ENCODE assay signal across 17 cellular contexts in genomic region chr4:71406459-71406963, GRCh38.
DNase-seq lines count a peak whose midpoint lies in the region; ATAC-seq, FAIRE-seq and TF ChIP-seq lines count a peak whose summit lies in the region.
"Had no signal": no experiment of that assay in that cellular context is flagged by ENCODE, and none has a peak within 500 bp of the region (broad histone marks: within the 10 kb centered on the region; RNA-seq: fewer than 3 reads in every experiment).

No MANE protein-coding gene starts in this region.

- no peaks in the 10 kb centered on the region for H3K36me3 ChIP-seq in astrocyte (ENCODE audit: insufficient read depth, low read length)
- no peaks in the 10 kb centered on the region for H3K36me3 ChIP-seq in SK-N-SH (replicated peaks in 1 of 2; ENCODE audit: control insufficient read depth in 1 of 2, insufficient read depth in 2 of 2, low read length in 1 of 2)
- H3K36me3 ChIP-seq in MM.1S (replicated peaks; ENCODE audit: insufficient read depth, low read length) = no peaks in the 10 kb centered on the region
- H3K36me3 ChIP-seq: breast epithelium, upper lobe of left lung had no signal

- H3K27me3 ChIP-seq in astrocyte (ENCODE audit: insufficient read depth, low read length) (no peaks in the 10 kb centered on the region), SK-N-SH (ENCODE audit: insufficient read depth) (no peaks in the 10 kb centered on the region), MM.1S (replicated peaks; ENCODE audit: insufficient read depth, low read length) (no peaks in the 10 kb centered on the region)
- H3K27me3 ChIP-seq: breast epithelium, upper lobe of left lung had no signal

- peak; percentile 41 for FAIRE-seq in astrocyte (lab: Jason Lieb, UNC)
- FAIRE-seq: endometrium, GM12878 had no signal

- no peak for TF ChIP-seq RAD21 in SK-N-SH (IDR thresholded peaks at IDR 0.05; ENCODE audit: low read length)

- TF ChIP-seq CTCF in AG10803 (conservative IDR thresholded peaks at IDR 0.05; ENCODE audit: low read length) (no peak), astrocyte (IDR thresholded peaks at IDR 0.05; ENCODE audit: insufficient read depth, low read depth, low read length) (no peak), SK-N-SH (IDR thresholded peaks at IDR 0.05) (no peak), RWPE1 (conservative IDR thresholded peaks at IDR 0.05; ENCODE audit: low read depth) (no peak), MM.1S (IDR thresholded peaks at IDR 0.05; ENCODE audit: low read length) (no peak)

- H3K9me3 ChIP-seq in astrocyte (ENCODE audit: insufficient read depth, low read depth, low read length) (no peaks in the 10 kb centered on the region), SK-N-SH (no peaks in the 10 kb centered on the region; the same call in 1 of the 2 replicates), MM.1S (replicated peaks; ENCODE audit: insufficient read depth, low read length) (no peaks in the 10 kb centered on the region)

- no peaks in the 10 kb centered on the region for H3K27me3 Mint-ChIP-seq in astrocyte (ENCODE audit: low read depth, unreplicated experiment)
- H3K27me3 Mint-ChIP-seq in activated CD8-positive, alpha-beta T cell treated with anti-CD3 and anti-CD28 coated beads, Interleukin-2, amount 10 ng/mL, durations not matched to agents 7 days and 5 days (ENCODE audit: low read depth) = no peaks in the 10 kb centered on the region
- H3K27me3 Mint-ChIP-seq: activated T-helper 17 cell treated with anti-CD3 and anti-CD28 coated beads, Interleukin-2, amount 50 U/mL, for 72 hours had no signal

- H3K4me1 ChIP-seq in astrocyte (ENCODE audit: insufficient read depth, low read length) (peaks cover 7% of the 10 kb centered on the region), SK-N-SH (ENCODE audit: control insufficient read depth in 1 of 2, insufficient read depth in 2 of 2, low read depth in 1 of 2, low read length in 1 of 2) (no peaks in the 10 kb centered on the region), MM.1S (ENCODE audit: low read length) (no peaks in the 10 kb centered on the region)
- H3K4me1 ChIP-seq: breast epithelium had no signal

- H3K4me2 ChIP-seq in astrocyte (ENCODE audit: low read length) (peak overlapping the region; percentile 3), SK-N-SH (no peak overlapping the region), MM.1S (ENCODE audit: low read depth, low read length) (no peak overlapping the region)

- H3K9me2 ChIP-seq in SK-N-SH (no peaks in the 10 kb centered on the region), MM.1S (replicated peaks; ENCODE audit: insufficient read depth, low read length) (no peaks in the 10 kb centered on the region)

- no peak overlapping the region for H3K27ac ChIP-seq in astrocyte (ENCODE audit: low read depth, low read length)
- no peak overlapping the region for H3K27ac ChIP-seq in SK-N-SH (ENCODE audit: low read depth in 2 of 2, low read length in 1 of 2)
- no peak overlapping the region for H3K27ac ChIP-seq in RWPE1
- no peak overlapping the region for H3K27ac ChIP-seq in MM.1S (ENCODE audit: low read length)
- H3K27ac ChIP-seq: breast epithelium, upper lobe of left lung had no signal

- H3K4me3 Mint-ChIP-seq in astrocyte (ENCODE audit: unreplicated experiment) = no peak overlapping the region
- no peak overlapping the region for H3K4me3 Mint-ChIP-seq in activated CD8-positive, alpha-beta T cell treated with anti-CD3 and anti-CD28 coated beads, Interleukin-2, amount 10 ng/mL, durations not matched to agents 7 days and 5 days
- H3K4me3 Mint-ChIP-seq: activated CD4-positive, alpha-beta T cell treated with anti-CD3 and anti-CD28 coated beads, Interleukin-2, amount 10 ng/mL, durations not matched to agents 7 days and 5 days; activated T-helper 17 cell treated with anti-CD3 and anti-CD28 coated beads, Interleukin-2, amount 50 U/mL, for 72 hours; mesothelial cell of epicardium had no signal

- POLR2A ChIA-PET in SK-N-SH (lab: Yijun Ruan, JAX) (no interaction called here), RWPE1 (lab: Yijun Ruan, JAX; ENCODE audit: low non-redundant PET) (no interaction called here)
- POLR2A ChIA-PET in activated CD8-positive, alpha-beta T cell treated with anti-CD3 and anti-CD28 coated beads, Interleukin-2, amount 10 ng/mL, durations not matched to agents 7 days and 5 days (lab: Charles Lee) = no interaction called here

- no peak for TF ChIP-seq EP300 in SK-N-SH (IDR thresholded peaks at IDR 0.05; ENCODE audit: borderline replicate concordance in 1 of 2, low read depth in 1 of 2, low read length in 1 of 2)

- H3F3A ChIP-seq in SK-N-SH (replicated peaks; ENCODE audit: insufficient read depth) (no peaks in the 10 kb centered on the region), MM.1S (ENCODE audit: insufficient read depth, low read length) (no peaks in the 10 kb centered on the region)

- no peak overlapping the region for H2AFZ ChIP-seq in astrocyte (ENCODE audit: low read depth, low read length)
- H2AFZ ChIP-seq in SK-N-SH (ENCODE audit: low read depth) = no peak overlapping the region
- no peak overlapping the region for H2AFZ ChIP-seq in MM.1S (ENCODE audit: low read length)

- DNase-seq in AG10803 (ENCODE audit: low read depth) = peak; percentile 46
- peak; percentile 43 for DNase-seq in LHCN-M2 (ENCODE audit: low read depth)
- DNase-seq in astrocyte (ENCODE audit: low read depth) = peak; percentile 75
- DNase-seq in iris pigment epithelial cell (ENCODE audit: low read depth) = peak; percentile 25
- no peak for DNase-seq in SK-N-SH
- no peak for DNase-seq in activated CD8-positive, alpha-beta T cell treated with anti-CD3 and anti-CD28 coated beads, Interleukin-2, amount 10 ng/mL, durations not matched to agents 7 days and 5 days
- DNase-seq in RWPE1 (ENCODE audit: low spot score) = no peak
- no peak for DNase-seq in MM.1S
- DNase-seq: activated CD4-positive, alpha-beta T cell treated with anti-CD3 and anti-CD28 coated beads, Interleukin-2, amount 10 ng/mL, durations not matched to agents 7 days and 5 days; NCI-H2171; stimulated activated CD8-positive, alpha-beta memory T cell treated with anti-CD3 and anti-CD28 coated beads, Interleukin-4, amount 100 ng/mL, for 48 hours; upper lobe of left lung had no signal

- no peak overlapping the region for H3K4me3 ChIP-seq in AG10803 (ENCODE audit: low read length)
- no peak overlapping the region for H3K4me3 ChIP-seq in astrocyte (ENCODE audit: insufficient read depth, low read depth, low read length)
- no peak overlapping the region for H3K4me3 ChIP-seq in SK-N-SH (ENCODE audit: low read depth in 2 of 2, low read length in 1 of 2)
- H3K4me3 ChIP-seq in MM.1S (ENCODE audit: low read length) = no peak overlapping the region
- H3K4me3 ChIP-seq: breast epithelium, GM12878, upper lobe of left lung had no signal

- H3K79me2 ChIP-seq in astrocyte (ENCODE audit: insufficient read depth, low read length) = no peaks in the 10 kb centered on the region
- H3K79me2 ChIP-seq in SK-N-SH (ENCODE audit: insufficient read depth) = no peaks in the 10 kb centered on the region
- no peaks in the 10 kb centered on the region for H3K79me2 ChIP-seq in MM.1S (ENCODE audit: low read length)

- no peaks in the 10 kb centered on the region for H3K36me3 Mint-ChIP-seq in astrocyte (ENCODE audit: low read depth, unreplicated experiment)
- peaks cover 3% of the 10 kb centered on the region for H3K36me3 Mint-ChIP-seq in activated CD8-positive, alpha-beta T cell treated with anti-CD3 and anti-CD28 coated beads, Interleukin-2, amount 10 ng/mL, durations not matched to agents 7 days and 5 days (ENCODE audit: low read depth)

- ATAC-seq in activated CD8-positive, alpha-beta T cell treated with anti-CD3 and anti-CD28 coated beads, Interleukin-2, amount 10 ng/mL, durations not matched to agents 7 days and 5 days = no peak
- ATAC-seq: activated T-helper 17 cell treated with anti-CD3 and anti-CD28 coated beads, Interleukin-2, amount 50 U/mL, for 72 hours; GM12878 had no signal

- H3K27ac Mint-ChIP-seq in astrocyte (ENCODE audit: unreplicated experiment) = no peak overlapping the region
- H3K27ac Mint-ChIP-seq in activated CD8-positive, alpha-beta T cell treated with anti-CD3 and anti-CD28 coated beads, Interleukin-2, amount 10 ng/mL, durations not matched to agents 7 days and 5 days = no peak overlapping the region
- H3K27ac Mint-ChIP-seq: activated CD4-positive, alpha-beta T cell treated with anti-CD3 and anti-CD28 coated beads, Interleukin-2, amount 10 ng/mL, durations not matched to agents 7 days and 5 days; activated T-helper 17 cell treated with anti-CD3 and anti-CD28 coated beads, Interleukin-2, amount 50 U/mL, for 72 hours; mesothelial cell of epicardium had no signal

- peaks cover 7% of the 10 kb centered on the region for H3K9me3 Mint-ChIP-seq in astrocyte (ENCODE audit: unreplicated experiment)
- peaks cover 13% of the 10 kb centered on the region for H3K9me3 Mint-ChIP-seq in activated CD8-positive, alpha-beta T cell treated with anti-CD3 and anti-CD28 coated beads, Interleukin-2, amount 10 ng/mL, durations not matched to agents 7 days and 5 days (ENCODE audit: insufficient read depth)

- H3K9ac ChIP-seq in astrocyte (ENCODE audit: low read length) (no peak overlapping the region), SK-N-SH (no peak overlapping the region), MM.1S (ENCODE audit: low read length) (no peak overlapping the region)

- peaks cover 7% of the 10 kb centered on the region for H3K4me1 Mint-ChIP-seq in astrocyte (ENCODE audit: low read depth, unreplicated experiment)
- H3K4me1 Mint-ChIP-seq in activated CD8-positive, alpha-beta T cell treated with anti-CD3 and anti-CD28 coated beads, Interleukin-2, amount 10 ng/mL, durations not matched to agents 7 days and 5 days (ENCODE audit: low read depth) = no peaks in the 10 kb centered on the region
- H3K4me1 Mint-ChIP-seq: activated CD4-positive, alpha-beta T cell treated with anti-CD3 and anti-CD28 coated beads, Interleukin-2, amount 10 ng/mL, durations not matched to agents 7 days and 5 days; activated T-helper 17 cell treated with anti-CD3 and anti-CD28 coated beads, Interleukin-2, amount 50 U/mL, for 72 hours had no signal

- CTCF ChIA-PET in SK-N-SH (lab: Yijun Ruan, JAX) = no interaction called here
- CTCF ChIA-PET in activated CD8-positive, alpha-beta T cell treated with anti-CD3 and anti-CD28 coated beads, Interleukin-2, amount 10 ng/mL, durations not matched to agents 7 days and 5 days (lab: Charles Lee) = no interaction called here
- CTCF ChIA-PET in RWPE1 (lab: Yijun Ruan, JAX) = interaction anchor here (0.5 kb wide), 1 partner anchor 42 kb away, joined by 3 read pairs; no protein-coding TSS in a partner anchor

- H4K20me1 ChIP-seq in astrocyte (ENCODE audit: insufficient read depth, low read length) (no peaks in the 10 kb centered on the region), SK-N-SH (ENCODE audit: insufficient read depth) (no peaks in the 10 kb centered on the region), MM.1S (ENCODE audit: insufficient read depth, low read length) (no peaks in the 10 kb centered on the region)

- 0% methylated on average over 1 of the region's 1 CpG for WGBS in SK-N-SH (ENCODE audit: low lambda C conversion rate)

TF ChIP-seq in SK-N-SH, 30 proteins besides CTCF, POLR2A, EP300 and RAD21 (continues in another document):
- no peak for TF ChIP-seq SMC3 (IDR thresholded peaks at IDR 0.05; ENCODE audit: low read depth, low read length)

Comparison
In these comparisons a context has a peak if more than half of its experiments do, and no peak if none do; other contexts are left out.
1. DNase-seq: peak in AG10803 (single experiment), LHCN-M2 (single experiment), astrocyte (single experiment) and iris pigment epithelial cell (single experiment); none in SK-N-SH (single experiment), activated CD8-positive, alpha-beta T cell treated with anti-CD3 and anti-CD28 coated beads, Interleukin-2, amount 10 ng/mL, durations not matched to agents 7 days and 5 days (single experiment), RWPE1 (single experiment) and MM.1S (single experiment).